In genomic region chr1:236063919-236064673, GRCh38 we compare ENCODE assay signal across 10 cellular contexts. TPM values are rescaled to one million over a fixed set of nuclear protein-coding genes. Genes with fewer than 3 reads are reported as not detected.
DNase-seq lines count a peak whose midpoint lies in the region; ATAC-seq, FAIRE-seq and TF ChIP-seq lines count a peak whose summit lies in the region.
"Had no signal": no experiment of that assay in that cellular context is flagged by ENCODE, and none has a peak within 500 bp of the region (broad histone marks: within the 10 kb centered on the region; RNA-seq: fewer than 3 reads in every experiment).

No MANE protein-coding gene starts in this region.

- peak overlapping the region; percentile 53 to 70 for H3K9ac ChIP-seq in kidney (ENCODE audit: low read length in 2 of 2)
- peak overlapping the region; percentile 76 for H3K9ac ChIP-seq in smooth muscle cell (ENCODE audit: low read depth)

- no peaks in the 10 kb centered on the region for H3K27me3 ChIP-seq in smooth muscle cell (ENCODE audit: low read depth)

- H3K4me3 ChIP-seq in kidney (ENCODE audit: low read length in 2 of 2) (peak overlapping the region; percentile 73 to 84), smooth muscle cell (peak overlapping the region; percentile 92)

- H4K20me1 ChIP-seq in smooth muscle cell (ENCODE audit: low read depth), result peaks cover 9% of the 10 kb centered on the region

- no peak for FAIRE-seq in kidney (lab: Jason Lieb, UNC)
- FAIRE-seq: GM18507 had no signal

- peaks cover 16% of the 10 kb centered on the region for H3K4me1 Mint-ChIP-seq in central memory CD8-positive, alpha-beta T cell

- peaks cover 9% of the 10 kb centered on the region for H3K27me3 Mint-ChIP-seq in central memory CD8-positive, alpha-beta T cell

- no peaks in the 10 kb centered on the region for H3K36me3 ChIP-seq in kidney (ENCODE audit: control insufficient read depth in 1 of 2, insufficient read depth in 2 of 2, low read length in 2 of 2)
- H3K36me3 ChIP-seq in smooth muscle cell (ENCODE audit: low read depth), result no peaks in the 10 kb centered on the region

- no peaks in the 10 kb centered on the region for H3K9me3 ChIP-seq in kidney (ENCODE audit: control insufficient read depth in 1 of 2, low read length in 2 of 2)
- no peaks in the 10 kb centered on the region for H3K9me3 ChIP-seq in smooth muscle cell (replicated peaks; ENCODE audit: low read depth)

- peaks cover 9 to 10% of the 10 kb centered on the region in 2 donors for H3K4me1 ChIP-seq in kidney (ENCODE audit: control insufficient read depth in 1 of 2, insufficient read depth in 1 of 2, low read depth in 1 of 2, low read length in 2 of 2)
- peaks cover 4% of the 10 kb centered on the region for H3K4me1 ChIP-seq in smooth muscle cell (ENCODE audit: low read depth)

- H3K79me2 ChIP-seq in smooth muscle cell (ENCODE audit: low read depth), result peaks cover 42% of the 10 kb centered on the region

- 2% methylated on average over 52 of the region's 55 CpGs for WGBS in smooth muscle cell (ENCODE audit: low lambda C conversion rate)

- H2AFZ ChIP-seq in smooth muscle cell (ENCODE audit: low read depth), result peak overlapping the region; percentile 84

- peak; percentile 22 for ATAC-seq in GM18502 (IDR thresholded peaks at IDR 0.05; ENCODE audit: poor library complexity, unreplicated experiment)
- ATAC-seq in central memory CD8-positive, alpha-beta T cell (replicated peaks; ENCODE audit: extremely low read depth, poor library complexity, severe bottlenecking), result no peak
- ATAC-seq in HG03280 (IDR thresholded peaks at IDR 0.05; ENCODE audit: unreplicated experiment), result no peak

- H3K9me3 Mint-ChIP-seq in central memory CD8-positive, alpha-beta T cell, result no peaks in the 10 kb centered on the region

- peak; percentile 73 for DNase-seq in A172 (ENCODE audit: low spot score)
- DNase-seq in NOMO-1 treated with dmso at 0.1 percent for 144 hours (lab: John Stamatoyannopoulos, UW; ENCODE audit: unreplicated experiment), result peak; percentile 9
- DNase-seq in central memory CD8-positive, alpha-beta T cell (ENCODE audit: low spot score in 2 of 2), result no peak
- peak; percentile 89 for DNase-seq in kidney
- peak; percentile 68 for DNase-seq in smooth muscle cell (lab: John Stamatoyannopoulos, UW; ENCODE audit: unreplicated experiment)
- no peak for DNase-seq in stimulated activated naive CD4-positive, alpha-beta T cell treated with Interleukin-2 at 50 U/mL for 16 hours (lab: John Stamatoyannopoulos, UW)

- intact Hi-C loops in kidney (cut with DNase I), result no loop called here

- H3K4me3 Mint-ChIP-seq in central memory CD8-positive, alpha-beta T cell, result peak overlapping the region; percentile 70

- H3F3A ChIP-seq in smooth muscle cell (ENCODE audit: low read depth), result peaks cover 5% of the 10 kb centered on the region

- peaks cover 2% of the 10 kb centered on the region for H3K36me3 Mint-ChIP-seq in central memory CD8-positive, alpha-beta T cell (ENCODE audit: insufficient read depth)

- TF ChIP-seq CTCF in kidney (IDR thresholded peaks at IDR 0.05; ENCODE audit: borderline replicate concordance, extremely low read depth, insufficient read depth) (no peak), smooth muscle cell (IDR thresholded peaks at IDR 0.05; ENCODE audit: borderline replicate concordance, insufficient read depth, poor library complexity, severe bottlenecking) (no peak)

- peak overlapping the region; percentile 82 to 92 for H3K27ac ChIP-seq in kidney (ENCODE audit: low read depth in 2 of 2, low read length in 2 of 2)
- peak overlapping the region; percentile 37 for H3K27ac ChIP-seq in smooth muscle cell (ENCODE audit: low read depth)
- H3K27ac ChIP-seq: epithelial cell of prostate had no signal

- peak overlapping the region; percentile 98 for H3K4me2 ChIP-seq in smooth muscle cell

- no peak overlapping the region for H3K27ac Mint-ChIP-seq in central memory CD8-positive, alpha-beta T cell (ENCODE audit: low read depth)

RNA-seq across cellular contexts. Expression of gene NID1, which starts 0.8 kb away (rescaled TPM):
- total RNA-seq in A172 (2014; rRNA removed; shearing (Covaris generic)), result 52.1 and 57.5 TPM in 2 replicates
- total RNA-seq in kidney (70.1 TPM), smooth muscle cell (52.9 and 62.9 TPM in 2 replicates)
- polyA plus RNA-seq in kidney (ENCODE audit: insufficient read depth, low read depth, low replicate concordance) (7.4 TPM), smooth muscle cell (45.0 and 74.1 TPM in 2 replicates)

Comparison
In these comparisons a context has a peak if more than half of its experiments do, and no peak if none do; other contexts are left out.
1. DNase-seq: peak in A172 (single experiment), NOMO-1 treated with dmso at 0.1 percent for 144 hours (single experiment), kidney (single experiment) and smooth muscle cell (single experiment); none in central memory CD8-positive, alpha-beta T cell (0 of 2) and stimulated activated naive CD4-positive, alpha-beta T cell treated with Interleukin-2 at 50 U/mL for 16 hours (single experiment).